In genomic region chr15:49864251-49864650, GRCh38 we compare ENCODE assay signal across 17 cellular contexts.
DNase-seq lines count a peak whose midpoint lies in the region; ATAC-seq and TF ChIP-seq lines count a peak whose summit lies in the region.
"Had no signal": no experiment of that assay in that cellular context is flagged by ENCODE, and none has a peak within 500 bp of the region (broad histone marks: within the 10 kb centered on the region; RNA-seq: fewer than 3 reads in every experiment).

No MANE protein-coding gene starts in this region.

- H3K9ac ChIP-seq in GM23248, result peak overlapping the region; percentile 35

- H3K9me3 ChIP-seq in GM23248 (ENCODE audit: low read depth) (no peaks in the 10 kb centered on the region), suprapubic skin (no peaks in the 10 kb centered on the region)
- H3K9me3 ChIP-seq: BE2C, SJSA1 had no signal

- H3K9me2 ChIP-seq in GM23248 (ENCODE audit: insufficient read depth), result no peaks in the 10 kb centered on the region

- H3K79me2 ChIP-seq in GM23248 (ENCODE audit: insufficient read depth), result peaks cover 2% of the 10 kb centered on the region; the same call in 1 of the 2 replicates

- no peaks in the 10 kb centered on the region for H4K20me1 ChIP-seq in GM23248 (ENCODE audit: insufficient read depth)

- H3K4me2 ChIP-seq in GM23248 (ENCODE audit: unreplicated experiment), result peak overlapping the region; percentile 44

- no peak overlapping the region for H2AFZ ChIP-seq in GM23248

- peaks cover 60% of the 10 kb centered on the region for H3K4me1 ChIP-seq in GM23248 (ENCODE audit: insufficient read depth)
- H3K4me1 ChIP-seq in suprapubic skin, result peaks cover 22% of the 10 kb centered on the region
- H3K4me1 ChIP-seq: BE2C had no signal

- H3K27me3 ChIP-seq in GM23248 (replicated peaks; ENCODE audit: insufficient read depth), result no peaks in the 10 kb centered on the region
- no peaks in the 10 kb centered on the region for H3K27me3 ChIP-seq in suprapubic skin
- H3K27me3 ChIP-seq: BE2C, SJSA1 had no signal

- peak; percentile 21 for DNase-seq in GM23248
- peak; percentile 50 for DNase-seq in amniotic epithelial cell (ENCODE audit: low read depth)
- peak; percentile 91 for DNase-seq in fibroblast of peridontal ligament (ENCODE audit: extremely low read depth)
- DNase-seq in suprapubic skin (ENCODE audit: low spot score in 2 of 2), result no peak
- DNase-seq in SIG-M5 treated with dmso at 0.1 percent for 504 hours (lab: John Stamatoyannopoulos, UW; ENCODE audit: unreplicated experiment), result no peak
- DNase-seq in hippocampal formation (lab: John Stamatoyannopoulos, UW), result no peak
- DNase-seq: ACHN; BE2C; CD4-positive, alpha-beta T cell; MV-4-11; NCI-H1417 treated with DMSO at 0.1 percent for 48 hours; NCI-H2029; NCI-H2171; NCI-H446 treated with DMSO at 0.1 percent for 48 hours; NK-92 treated with Interleukin-12 subunit alpha and Interleukin-12 subunit beta, amount 100 ng/mL, for 24 hours had no signal

- H3K27ac ChIP-seq in GM23248, result peak overlapping the region; percentile 90
- H3K27ac ChIP-seq in suprapubic skin, result peak overlapping the region; percentile 83
- H3K27ac ChIP-seq: SJSA1 had no signal

- H3F3A ChIP-seq in GM23248 (ENCODE audit: insufficient read depth), result peaks cover 65% of the 10 kb centered on the region

- TF ChIP-seq EP300 in suprapubic skin (IDR thresholded peaks at IDR 0.05), result no peak

- ATAC-seq in HG03342 (IDR thresholded peaks at IDR 0.05; ENCODE audit: unreplicated experiment), result no peak

- H3K4me3 ChIP-seq in GM23248, result no peak overlapping the region
- no peak overlapping the region for H3K4me3 ChIP-seq in suprapubic skin
- H3K4me3 ChIP-seq: SJSA1 had no signal

- TF ChIP-seq CTCF in suprapubic skin (IDR thresholded peaks at IDR 0.05), result no peak

- WGBS in GM23248 (ENCODE audit: low coverage in 1 of 2, low lambda C conversion rate in 2 of 2, missing lambda C conversion rate in 2 of 2), 2 experiments, result 39 to 46% methylated on average over 2 of the region's 2 CpGs
- 59% methylated on average over 2 of the region's 2 CpGs for WGBS in suprapubic skin

- TF ChIP-seq POLR2A in suprapubic skin (IDR thresholded peaks at IDR 0.05), result no peak

- in situ Hi-C loops in GM23248 (cut with MboI), result no loop called here

- no peaks in the 10 kb centered on the region for H3K36me3 ChIP-seq in GM23248 (ENCODE audit: low read depth)
- H3K36me3 ChIP-seq in suprapubic skin, result no peaks in the 10 kb centered on the region
- H3K36me3 ChIP-seq: BE2C, SJSA1 had no signal

Comparison
In these comparisons a context has a peak if more than half of its experiments do, and no peak if none do; other contexts are left out.
1. DNase-seq: peak in GM23248 (single experiment), amniotic epithelial cell (single experiment) and fibroblast of peridontal ligament (single experiment); none in suprapubic skin (0 of 2), SIG-M5 treated with dmso at 0.1 percent for 504 hours (single experiment) and hippocampal formation (0 of 2).